In the genomic region with DNA sequence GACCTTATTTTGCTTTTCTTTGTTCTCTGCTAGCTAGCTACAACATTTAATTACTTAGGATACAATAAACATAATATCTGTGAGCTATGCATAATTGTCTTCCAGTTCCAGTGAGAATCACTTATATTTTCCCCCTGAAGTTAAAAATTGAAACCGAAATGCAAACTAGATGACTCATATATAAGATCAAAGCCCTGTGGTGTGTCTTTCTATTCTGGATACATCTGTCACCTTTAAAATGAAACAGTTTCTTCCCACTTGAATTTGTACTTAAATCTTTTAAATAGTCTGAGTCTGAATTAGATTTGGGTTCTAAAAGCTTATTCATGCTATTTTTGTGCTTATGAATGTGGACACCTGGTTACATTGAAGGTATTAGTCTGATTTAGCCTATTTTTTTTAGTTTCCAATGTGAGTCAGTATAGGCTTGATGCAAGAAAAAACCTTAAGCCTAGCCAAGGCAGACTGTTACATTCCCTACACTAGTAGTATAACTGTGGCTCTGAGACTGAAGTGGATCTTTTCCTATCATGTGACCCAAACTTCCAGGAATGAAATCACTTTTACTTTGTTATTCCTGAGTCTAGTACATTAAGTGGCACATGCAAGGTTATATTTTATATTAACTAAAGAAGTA, we compare ENCODE assay signal across 12 cellular contexts.
DNase-seq lines count a peak whose midpoint lies in the region; ATAC-seq and TF ChIP-seq lines count a peak whose summit lies in the region.
"Had no signal": no experiment of that assay in that cellular context is flagged by ENCODE, and none has a peak within 500 bp of the region (broad histone marks: within the 10 kb centered on the region; RNA-seq: fewer than 3 reads in every experiment).

No MANE protein-coding gene starts in this region.

- H3K79me2 ChIP-seq in GM23248 (ENCODE audit: insufficient read depth) (no peaks in the 10 kb centered on the region), mammary epithelial cell (ENCODE audit: insufficient read depth, low read length) (no peaks in the 10 kb centered on the region)

- CTCF ChIA-PET in mammary epithelial cell (lab: Charles Lee; ENCODE audit: low non-redundant PET), result no interaction called here

- intact Hi-C loops in heart left ventricle (cut with DNase I), result no loop called here
- intact Hi-C loops in mammary epithelial cell (cut with micrococcal nuclease), result no loop called here

- 50 to 62% methylated on average over 1 of the region's 1 CpG for WGBS in GM23248 (ENCODE audit: low coverage in 1 of 2, low lambda C conversion rate in 2 of 2, missing lambda C conversion rate in 2 of 2), 2 experiments
- 34 to 91% (median 85%) methylated on average over 1 of the region's 1 CpG for WGBS in heart left ventricle, 4 donors
- 0% methylated on average over 1 of the region's 1 CpG for WGBS in mammary epithelial cell (ENCODE audit: low coverage, missing lambda C conversion rate)

- H3K9me3 ChIP-seq in GM23248 (ENCODE audit: low read depth), result no peaks in the 10 kb centered on the region
- H3K9me3 ChIP-seq in heart left ventricle, result no peaks in the 10 kb centered on the region
- H3K9me3 ChIP-seq in mammary epithelial cell (replicated peaks; ENCODE audit: insufficient read depth, low read length), result no peaks in the 10 kb centered on the region

- no peak for TF ChIP-seq CTCF in heart left ventricle (IDR thresholded peaks at IDR 0.05)
- TF ChIP-seq CTCF in mammary epithelial cell (conservative IDR thresholded peaks at IDR 0.05 in 1 of 2, IDR thresholded peaks at IDR 0.05 in 1 of 2; ENCODE audit: extremely low read depth in 1 of 2, insufficient read depth in 1 of 2, low read depth in 1 of 2, low read length in 2 of 2), result no peak

- H4K20me1 ChIP-seq in GM23248 (ENCODE audit: insufficient read depth) (no peaks in the 10 kb centered on the region), mammary epithelial cell (ENCODE audit: insufficient read depth, low read length) (no peaks in the 10 kb centered on the region)

- H3K4me3 ChIP-seq in GM23248 (no peak overlapping the region), heart left ventricle (no peak overlapping the region), mammary epithelial cell (replicated peaks in 1 of 3; ENCODE audit: insufficient read depth in 1 of 3, low read depth in 2 of 3, low read length in 3 of 3) (no peak overlapping the region)

- peak; percentile 11 for DNase-seq in GM23248
- DNase-seq in HS-5 (ENCODE audit: low read depth), result peak; percentile 3
- peak; percentile 44 for DNase-seq in iris pigment epithelial cell (ENCODE audit: low read depth)
- DNase-seq in dedifferentiated amniotic fluid mesenchymal stem cell (ENCODE audit: extremely low spot score), result no peak
- DNase-seq in heart left ventricle, result no peak
- no peak for DNase-seq in mammary epithelial cell
- DNase-seq: GDM1; H7; KBM-7; NCI-H510A; stimulated activated CD8-positive, alpha-beta memory T cell treated with anti-CD3 and anti-CD28 coated beads, Interleukin-4, amount 100 ng/mL, for 48 hours had no signal

- BruUV-seq in mammary epithelial cell (replicated peaks; lab: Mats Ljungman, UMichigan), result no TSS peak

- ATAC-seq in GM18868 (IDR thresholded peaks at IDR 0.05; ENCODE audit: unreplicated experiment), result peak; percentile 93
- ATAC-seq in heart left ventricle, result no peak

- H2AFZ ChIP-seq in GM23248 (no peak overlapping the region), mammary epithelial cell (ENCODE audit: low read depth, low read length) (no peak overlapping the region)

- TF ChIP-seq POLR2A in heart left ventricle (IDR thresholded peaks at IDR 0.05), result no peak

- dilution Hi-C loops in mammary epithelial cell (cut with HindIII; ENCODE audit: low sequenced_read_pairs), result no loop called here

- H3K9ac ChIP-seq in GM23248, result no peak overlapping the region
- H3K9ac ChIP-seq in mammary epithelial cell (ENCODE audit: insufficient read depth, low read length), result no peak overlapping the region

- H3K9me2 ChIP-seq in GM23248 (ENCODE audit: insufficient read depth), result no peaks in the 10 kb centered on the region; the same call in 1 of the 2 replicates

- H3K4me2 ChIP-seq in GM23248 (ENCODE audit: unreplicated experiment) (no peak overlapping the region), mammary epithelial cell (ENCODE audit: insufficient read depth, low read depth, low read length) (no peak overlapping the region)

- in situ Hi-C loops in GM23248 (cut with MboI) (no loop called here), mammary epithelial cell (cut with MboI; ENCODE audit: low sequenced_read_pairs in 2 of 2) (no loop called here)

- H3K36me3 ChIP-seq in GM23248 (ENCODE audit: low read depth), result no peaks in the 10 kb centered on the region
- H3K36me3 ChIP-seq in heart left ventricle, result no peaks in the 10 kb centered on the region
- no peaks in the 10 kb centered on the region for H3K36me3 ChIP-seq in mammary epithelial cell (ENCODE audit: insufficient read depth, low read length)

- H3K27me3 ChIP-seq in GM23248 (replicated peaks; ENCODE audit: insufficient read depth) (no peaks in the 10 kb centered on the region), heart left ventricle (no peaks in the 10 kb centered on the region), mammary epithelial cell (ENCODE audit: insufficient read depth, low read length) (no peaks in the 10 kb centered on the region)

- H3K27ac ChIP-seq in GM23248 (no peak overlapping the region), heart left ventricle (no peak overlapping the region), mammary epithelial cell (ENCODE audit: insufficient read depth, low read depth, low read length) (no peak overlapping the region)

- H3K4me1 ChIP-seq in GM23248 (ENCODE audit: insufficient read depth) (no peaks in the 10 kb centered on the region), heart left ventricle (no peaks in the 10 kb centered on the region), mammary epithelial cell (ENCODE audit: insufficient read depth, low read length) (no peaks in the 10 kb centered on the region)

- H3F3A ChIP-seq in GM23248 (ENCODE audit: insufficient read depth), result no peaks in the 10 kb centered on the region

Comparison
In these comparisons a context has a peak if more than half of its experiments do, and no peak if none do; other contexts are left out.
1. DNase-seq: peak in GM23248 (single experiment), HS-5 (single experiment) and iris pigment epithelial cell (single experiment); none in dedifferentiated amniotic fluid mesenchymal stem cell (single experiment), heart left ventricle (0 of 5) and mammary epithelial cell (single experiment).